In genomic region chr14:104891121-104891551, GRCh38 we compare ENCODE assay signal across 1 cellular context.
A peak's percentile ranks its signal among the peaks of the same experiment; 100 is the strongest.
TF ChIP-seq lines count a peak whose summit lies in the region.

No MANE protein-coding gene starts in this region.

TF ChIP-seq in HepG2, 621 proteins besides CTCF, POLR2A, EP300 and RAD21:
- TF ChIP-seq SKI (IDR thresholded peaks at IDR 0.05; ENCODE audit: partially characterized antibody) (no peak), TARDBP (CRISPR knock-in tag; IDR thresholded peaks at IDR 0.05) (peak; percentile 49; the same call in 1 of the 2 replicates)
